1 cellular context compared by ENCODE assay signal in genomic region chr14:95497561-95498011, GRCh38.
TF ChIP-seq lines count a peak whose summit lies in the region.

No MANE protein-coding gene starts in this region.

TF ChIP-seq in IMR-90, 13 proteins besides CTCF, POLR2A, EP300 and RAD21:
- TF ChIP-seq ELK1 (IDR thresholded peaks at IDR 0.05; ENCODE audit: borderline replicate concordance, low read depth, low read length) (no peak), MAFK (IDR thresholded peaks at IDR 0.05; ENCODE audit: low read depth, low read length) (no peak), BHLHE40 (IDR thresholded peaks at IDR 0.05; ENCODE audit: low read depth, low read length) (no peak), FOS (IDR thresholded peaks at IDR 0.05; ENCODE audit: low read depth, low read length) (no peak), MAZ (IDR thresholded peaks at IDR 0.05; ENCODE audit: borderline replicate concordance, low read depth, low read length) (no peak), NFE2L2 (IDR thresholded peaks at IDR 0.05; ENCODE audit: low read depth, low read length) (no peak), RCOR1 (IDR thresholded peaks at IDR 0.05; ENCODE audit: insufficient replicate concordance, low read length) (no peak), RFX5 (IDR thresholded peaks at IDR 0.05; ENCODE audit: low read depth, low read length) (no peak), MXI1 (IDR thresholded peaks at IDR 0.05; ENCODE audit: borderline replicate concordance, low read depth, low read length) (no peak), CEBPB (IDR thresholded peaks at IDR 0.05; ENCODE audit: low read depth, low read length) (no peak), CHD1 (IDR thresholded peaks at IDR 0.05; ENCODE audit: low read depth, low read length) (no peak), SMC3 (IDR thresholded peaks at IDR 0.05; ENCODE audit: low read depth, low read length) (no peak), USF2 (IDR thresholded peaks at IDR 0.05; ENCODE audit: low read depth, low read length) (no peak)
TF ChIP-seq in IMR-90: peak in this region for 0.
